2 cellular contexts compared by ENCODE assay signal in the genomic region with DNA sequence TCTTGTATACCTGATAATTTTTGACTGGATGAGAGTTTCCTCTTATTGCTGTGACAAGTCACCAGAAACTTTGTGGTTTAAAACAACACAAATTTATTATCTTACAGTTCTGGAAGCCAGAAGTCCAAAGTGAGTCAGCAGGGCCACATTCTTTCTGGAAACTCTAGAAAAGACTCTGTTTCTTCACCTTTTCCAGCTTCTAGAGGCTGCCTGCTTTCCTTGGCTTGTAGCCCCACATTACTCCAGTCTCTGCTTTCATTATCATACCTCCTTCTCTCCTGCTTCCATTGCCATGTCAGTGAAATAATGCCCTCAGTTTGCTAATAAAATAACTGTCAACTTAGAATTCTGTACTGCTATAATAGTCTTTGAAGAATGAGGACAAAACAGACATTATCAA.
TF ChIP-seq lines count a peak whose summit lies in the region.

No MANE protein-coding gene starts in this region.

TF ChIP-seq in IMR-90, 13 proteins besides CTCF, POLR2A, EP300 and RAD21:
- TF ChIP-seq, protein P1, sequence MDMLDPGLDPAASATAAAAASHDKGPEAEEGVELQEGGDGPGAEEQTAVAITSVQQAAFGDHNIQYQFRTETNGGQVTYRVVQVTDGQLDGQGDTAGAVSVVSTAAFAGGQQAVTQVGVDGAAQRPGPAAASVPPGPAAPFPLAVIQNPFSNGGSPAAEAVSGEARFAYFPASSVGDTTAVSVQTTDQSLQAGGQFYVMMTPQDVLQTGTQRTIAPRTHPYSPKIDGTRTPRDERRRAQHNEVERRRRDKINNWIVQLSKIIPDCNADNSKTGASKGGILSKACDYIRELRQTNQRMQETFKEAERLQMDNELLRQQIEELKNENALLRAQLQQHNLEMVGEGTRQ (IDR thresholded peaks at IDR 0.05; ENCODE audit: low read depth, low read length) = no peak
- TF ChIP-seq SMC3 (IDR thresholded peaks at IDR 0.05; ENCODE audit: low read depth, low read length) = no peak
- TF ChIP-seq MAFK (IDR thresholded peaks at IDR 0.05; ENCODE audit: low read depth, low read length) = no peak
- TF ChIP-seq FOS (IDR thresholded peaks at IDR 0.05; ENCODE audit: low read depth, low read length) = no peak
- TF ChIP-seq MAZ (IDR thresholded peaks at IDR 0.05; ENCODE audit: borderline replicate concordance, low read depth, low read length) = no peak
- TF ChIP-seq CEBPB (IDR thresholded peaks at IDR 0.05; ENCODE audit: low read depth, low read length) = no peak
- no peak for TF ChIP-seq CHD1 (IDR thresholded peaks at IDR 0.05; ENCODE audit: low read depth, low read length)
TF ChIP-seq in IMR-90: peak in this region for 0.

TF ChIP-seq in K562, 482 proteins besides CTCF, POLR2A, EP300 and RAD21:
- TF ChIP-seq ARNT (IDR thresholded peaks at IDR 0.05) (peak in 1 of 2 experiments; percentile 99; a peak in 2 of 4 replicates), TCF3 (CRISPR knock-in tag; IDR thresholded peaks at IDR 0.05) (0 out of 2 replicates have a peak, but pooled peaks have one; percentile 17), ZNF766 (CRISPR knock-in tag; conservative IDR thresholded peaks at IDR 0.05) (no peak), MAFF (IDR thresholded peaks at IDR 0.05; ENCODE audit: low read length) (no peak), KDM5B (IDR thresholded peaks at IDR 0.05; ENCODE audit: insufficient replicate concordance, low read depth, low read length) (no peak), ATF7 (IDR thresholded peaks at IDR 0.05) (no peak), RBM25 (IDR thresholded peaks at IDR 0.05; ENCODE audit: low read depth, low read length, severe bottlenecking) (peak; percentile 76), KDM4B (IDR thresholded peaks at IDR 0.05; ENCODE audit: borderline replicate concordance in 2 of 2, low read depth in 1 of 2) (no peak)
- TF ChIP-seq, protein P2, sequence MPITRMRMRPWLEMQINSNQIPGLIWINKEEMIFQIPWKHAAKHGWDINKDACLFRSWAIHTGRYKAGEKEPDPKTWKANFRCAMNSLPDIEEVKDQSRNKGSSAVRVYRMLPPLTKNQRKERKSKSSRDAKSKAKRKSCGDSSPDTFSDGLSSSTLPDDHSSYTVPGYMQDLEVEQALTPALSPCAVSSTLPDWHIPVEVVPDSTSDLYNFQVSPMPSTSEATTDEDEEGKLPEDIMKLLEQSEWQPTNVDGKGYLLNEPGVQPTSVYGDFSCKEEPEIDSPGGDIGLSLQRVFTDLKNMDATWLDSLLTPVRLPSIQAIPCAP (CRISPR knock-in tag; IDR thresholded peaks at IDR 0.05; ENCODE audit: borderline replicate concordance) = no peak
- TF ChIP-seq, protein P3, sequence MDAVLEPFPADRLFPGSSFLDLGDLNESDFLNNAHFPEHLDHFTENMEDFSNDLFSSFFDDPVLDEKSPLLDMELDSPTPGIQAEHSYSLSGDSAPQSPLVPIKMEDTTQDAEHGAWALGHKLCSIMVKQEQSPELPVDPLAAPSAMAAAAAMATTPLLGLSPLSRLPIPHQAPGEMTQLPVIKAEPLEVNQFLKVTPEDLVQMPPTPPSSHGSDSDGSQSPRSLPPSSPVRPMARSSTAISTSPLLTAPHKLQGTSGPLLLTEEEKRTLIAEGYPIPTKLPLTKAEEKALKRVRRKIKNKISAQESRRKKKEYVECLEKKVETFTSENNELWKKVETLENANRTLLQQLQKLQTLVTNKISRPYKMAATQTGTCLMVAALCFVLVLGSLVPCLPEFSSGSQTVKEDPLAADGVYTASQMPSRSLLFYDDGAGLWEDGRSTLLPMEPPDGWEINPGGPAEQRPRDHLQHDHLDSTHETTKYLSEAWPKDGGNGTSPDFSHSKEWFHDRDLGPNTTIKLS (IDR thresholded peaks at IDR 0.05; ENCODE audit: borderline replicate concordance, low read depth) = no peak
- TF ChIP-seq, protein P4, sequence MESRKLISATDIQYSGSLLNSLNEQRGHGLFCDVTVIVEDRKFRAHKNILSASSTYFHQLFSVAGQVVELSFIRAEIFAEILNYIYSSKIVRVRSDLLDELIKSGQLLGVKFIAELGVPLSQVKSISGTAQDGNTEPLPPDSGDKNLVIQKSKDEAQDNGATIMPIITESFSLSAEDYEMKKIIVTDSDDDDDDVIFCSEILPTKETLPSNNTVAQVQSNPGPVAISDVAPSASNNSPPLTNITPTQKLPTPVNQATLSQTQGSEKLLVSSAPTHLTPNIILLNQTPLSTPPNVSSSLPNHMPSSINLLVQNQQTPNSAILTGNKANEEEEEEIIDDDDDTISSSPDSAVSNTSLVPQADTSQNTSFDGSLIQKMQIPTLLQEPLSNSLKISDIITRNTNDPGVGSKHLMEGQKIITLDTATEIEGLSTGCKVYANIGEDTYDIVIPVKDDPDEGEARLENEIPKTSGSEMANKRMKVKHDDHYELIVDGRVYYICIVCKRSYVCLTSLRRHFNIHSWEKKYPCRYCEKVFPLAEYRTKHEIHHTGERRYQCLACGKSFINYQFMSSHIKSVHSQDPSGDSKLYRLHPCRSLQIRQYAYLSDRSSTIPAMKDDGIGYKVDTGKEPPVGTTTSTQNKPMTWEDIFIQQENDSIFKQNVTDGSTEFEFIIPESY (CRISPR knock-in tag; IDR thresholded peaks at IDR 0.05) = peak; percentile 28; the same call in 1 of the 2 replicates
TF ChIP-seq in K562: peak in this region for 4.
